Comparison of ENCODE assay signal across 8 cellular contexts in genomic region chr6:75563032-75563431, GRCh38. TPM values are rescaled to one million over a fixed set of nuclear protein-coding genes. Genes with fewer than 3 reads are reported as not detected.
DNase-seq lines count a peak whose midpoint lies in the region; ATAC-seq, FAIRE-seq and TF ChIP-seq lines count a peak whose summit lies in the region.

No MANE protein-coding gene starts in this region.

- peaks cover 12% of the 10 kb centered on the region for H3K9me3 ChIP-seq in DOHH2 (ENCODE audit: control insufficient read depth, insufficient read depth, low read length)

- H3K4me2 ChIP-seq in DOHH2 (ENCODE audit: low read length): no peak overlapping the region

- H3K79me2 ChIP-seq in DOHH2 (ENCODE audit: control insufficient read depth, low read length): no peaks in the 10 kb centered on the region

- no peaks in the 10 kb centered on the region for H3K27me3 ChIP-seq in DOHH2 (ENCODE audit: control insufficient read depth, low read length)

- no peak for FAIRE-seq in GM12892 (lab: Jason Lieb, UNC)

- TF ChIP-seq POLR2A in GM12892 (IDR thresholded peaks at IDR 0.05; ENCODE audit: low read depth, low read length): no peak

- ATAC-seq in GM19324 (IDR thresholded peaks at IDR 0.05; ENCODE audit: low FRiP score, unreplicated experiment) (peak; percentile 75), HG03342 (IDR thresholded peaks at IDR 0.05; ENCODE audit: unreplicated experiment) (peak; percentile 97)

- H3K4me1 ChIP-seq in DOHH2 (ENCODE audit: control insufficient read depth, low read length): peaks cover 6% of the 10 kb centered on the region

- H3K36me3 ChIP-seq in DOHH2 (ENCODE audit: control insufficient read depth, low read length): no peaks in the 10 kb centered on the region

- H3K27ac ChIP-seq in DOHH2 (ENCODE audit: low read depth, low read length): no peak overlapping the region

- peak; percentile 45 for TF ChIP-seq CTCF in DOHH2 (IDR thresholded peaks at IDR 0.05; ENCODE audit: low read depth, low read length, poor library complexity, severe bottlenecking)

- no peak overlapping the region for H3K4me3 ChIP-seq in DOHH2 (ENCODE audit: low read length)

- H3F3A ChIP-seq in DOHH2 (ENCODE audit: control insufficient read depth, insufficient read depth): no peaks in the 10 kb centered on the region

- H4K20me1 ChIP-seq in DOHH2 (ENCODE audit: control insufficient read depth, insufficient read depth, low read depth, low read length): no peaks in the 10 kb centered on the region

- DNase-seq in SKM-1 (lab: John Stamatoyannopoulos, UW; ENCODE audit: unreplicated experiment) (peak; percentile 33), iPS DF 19.7 (ENCODE audit: low read depth, low spot score) (peak; percentile 52), NCI-H1930 (lab: John Stamatoyannopoulos, UW) (no peak), NCI-H187 (lab: John Stamatoyannopoulos, UW) (no peak), GM12892 (ENCODE audit: insufficient read length) (no peak)

- no peaks in the 10 kb centered on the region for H3K9me2 ChIP-seq in DOHH2 (replicated peaks; ENCODE audit: control insufficient read depth, low read length)

RNA-seq across cellular contexts. Expression of gene SENP6, which starts 38.6 kb away (rescaled TPM):
- 44.1 TPM for polyA plus RNA-seq in GM12892 (2012; ENCODE audit: missing spikeins)

Comparison
In these comparisons a context has a peak if more than half of its experiments do, and no peak if none do; other contexts are left out.
1. DNase-seq: peak in SKM-1 (single experiment) and iPS DF 19.7 (single experiment); none in NCI-H1930 (0 of 2), NCI-H187 (0 of 2) and GM12892 (single experiment).